ENCODE assay signal across 27 cellular contexts in the genomic region with DNA sequence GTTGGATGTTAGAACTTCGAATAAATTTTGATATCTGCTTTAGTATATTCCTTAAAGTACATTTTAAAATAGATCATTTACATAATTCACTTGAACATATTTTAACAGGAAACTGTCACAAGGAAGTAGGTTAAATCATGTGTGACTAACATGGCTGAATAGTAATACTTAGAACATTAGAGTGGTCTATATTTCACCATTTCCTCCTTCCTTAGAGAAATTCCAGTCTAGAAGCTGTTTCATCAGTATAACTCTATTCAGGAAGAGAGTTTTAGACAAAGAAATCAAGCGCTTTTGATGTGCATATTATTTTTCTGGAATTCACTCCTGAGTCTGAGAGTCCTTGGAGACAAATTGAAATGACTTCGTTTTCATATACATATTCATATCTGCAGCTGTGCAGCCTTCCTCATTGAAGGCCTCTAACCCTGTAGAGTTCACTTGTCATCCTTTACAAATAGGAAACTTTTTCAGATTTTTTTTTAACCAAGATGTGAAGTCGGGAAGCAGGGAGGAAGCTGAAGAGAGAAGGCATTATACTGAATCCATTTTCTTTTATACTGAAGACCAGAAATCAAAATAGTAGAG. TPM values are rescaled to one million over a fixed set of nuclear protein-coding genes. Genes with fewer than 3 reads are reported as not detected.
A peak's percentile ranks its signal among the peaks of the same experiment; 100 is the strongest.
DNase-seq lines count a peak whose midpoint lies in the region; ATAC-seq and TF ChIP-seq lines count a peak whose summit lies in the region.
"Had no signal": no experiment of that assay in that cellular context is flagged by ENCODE, and none has a peak within 500 bp of the region (broad histone marks: within the 10 kb centered on the region; RNA-seq: fewer than 3 reads in every experiment).

No MANE protein-coding gene starts in this region.

- DNase-seq in A673 (ENCODE audit: low spot score) (peak; percentile 64), HCEC 1CT (peak; percentile 8), memory B cell (ENCODE audit: low spot score in 2 of 2) (no peak), RWPE1 (ENCODE audit: low spot score) (no peak)
- DNase-seq in stimulated activated naive CD4-positive, alpha-beta T cell treated with Interleukin-2 at 50 U/mL for 16 hours (lab: John Stamatoyannopoulos, UW): no peak
- DNase-seq in stimulated activated naive CD8-positive, alpha-beta T cell treated with anti-CD3 and anti-CD28 coated beads, Interleukin-15, amount 100 ng/mL, for 72 hours: no peak
- DNase-seq: activated CD4-positive, alpha-beta T cell treated with anti-CD3 and anti-CD28 coated beads for 1 hour; activated CD8-positive, alpha-beta T cell treated with anti-CD3 and anti-CD28 coated beads, Interleukin-2, amount 10 ng/mL, durations not matched to agents 7 days and 5 days; activated gamma-delta T cell; activated T-cell treated with anti-CD3 and anti-CD28 coated beads for 4 hours; BE2C; DMS79 treated with DMSO at 0.1 percent for 48 hours; endodermal cell; NCI-H1436; NCI-H774; OCI-M1; psoas muscle; SHP77 treated with DMSO at 0.1 percent for 48 hours; stimulated activated CD4-positive, alpha-beta T cell treated with anti-CD3 and anti-CD28 coated beads, Interleukin-2, amount 100 ng/mL, for 24 hours; T-helper 1 cell had no signal

- H3K27ac Mint-ChIP-seq in memory B cell: peak overlapping the region; percentile 85
- no peak overlapping the region for H3K27ac Mint-ChIP-seq in stimulated activated naive CD8-positive, alpha-beta T cell treated with anti-CD3 and anti-CD28 coated beads, Interleukin-15, amount 100 ng/mL, for 72 hours
- H3K27ac Mint-ChIP-seq: activated CD8-positive, alpha-beta T cell treated with anti-CD3 and anti-CD28 coated beads, Interleukin-2, amount 10 ng/mL, durations not matched to agents 7 days and 5 days; endodermal cell had no signal

- peak overlapping the region; percentile 19 for H3K4me2 ChIP-seq in OCI-LY3 (ENCODE audit: low read length)

- BruUV-seq in A673 (replicated peaks; lab: Mats Ljungman, UMichigan): no TSS peak

- no peaks in the 10 kb centered on the region for H3K79me2 ChIP-seq in OCI-LY3 (ENCODE audit: low read length)

- H3K4me3 ChIP-seq in A673 (ENCODE audit: low read depth, low read length, poor library complexity, severe bottlenecking) (no peak overlapping the region), OCI-LY3 (ENCODE audit: low read length) (no peak overlapping the region)
- H3K4me3 ChIP-seq: breast epithelium, coronary artery, psoas muscle, suprapubic skin had no signal

- H3K27ac ChIP-seq in A673 (ENCODE audit: low read depth, low read length, poor library complexity, severe bottlenecking): peak overlapping the region; percentile 66
- no peak overlapping the region for H3K27ac ChIP-seq in OCI-LY3 (ENCODE audit: low read length)
- no peak overlapping the region for H3K27ac ChIP-seq in RWPE1
- H3K27ac ChIP-seq: breast epithelium, coronary artery, HL-60, psoas muscle, suprapubic skin had no signal

- H3K4me1 Mint-ChIP-seq in memory B cell: peaks cover 12% of the 10 kb centered on the region
- H3K4me1 Mint-ChIP-seq in stimulated activated naive CD8-positive, alpha-beta T cell treated with anti-CD3 and anti-CD28 coated beads, Interleukin-15, amount 100 ng/mL, for 72 hours: peaks cover 5% of the 10 kb centered on the region
- H3K4me1 Mint-ChIP-seq: endodermal cell had no signal

- no peak overlapping the region for H3K9ac ChIP-seq in OCI-LY3 (ENCODE audit: low read length)

- peak overlapping the region; percentile 24; the same call in 1 of the 2 replicates for H2AFZ ChIP-seq in OCI-LY3 (ENCODE audit: low read depth, low read length)

- H3K36me3 ChIP-seq in A673 (ENCODE audit: insufficient read depth, low read length, poor library complexity, severe bottlenecking) (no peaks in the 10 kb centered on the region), OCI-LY3 (replicated peaks; ENCODE audit: low read depth, low read length) (no peaks in the 10 kb centered on the region)
- H3K36me3 ChIP-seq: BE2C, breast epithelium had no signal

- H3K4me1 ChIP-seq in A673 (ENCODE audit: insufficient read depth, low read length, poor library complexity, severe bottlenecking) (peaks cover 16% of the 10 kb centered on the region), OCI-LY3 (ENCODE audit: low read length) (peaks cover 11% of the 10 kb centered on the region)
- H3K4me1 ChIP-seq: BE2C, breast epithelium, psoas muscle, suprapubic skin had no signal

- intact Hi-C loops in A673 (cut with micrococcal nuclease; ENCODE audit: unreplicated experiment): no loop called here

- H3K36me3 Mint-ChIP-seq in memory B cell: peaks cover 6% of the 10 kb centered on the region

- H3K27me3 ChIP-seq in A673 (replicated peaks; ENCODE audit: insufficient read depth, low read depth, low read length, poor library complexity): no peaks in the 10 kb centered on the region
- H3K27me3 ChIP-seq in OCI-LY3 (ENCODE audit: low read depth, low read length): no peaks in the 10 kb centered on the region
- H3K27me3 ChIP-seq: breast epithelium, suprapubic skin had no signal

- POLR2A ChIA-PET in A673 (lab: Charles Lee; ENCODE audit: low non-redundant PET): interaction anchor here (0.5 kb wide), 1 partner anchor 162 kb away, joined by 3 read pairs; no protein-coding TSS in a partner anchor
- POLR2A ChIA-PET in RWPE1 (lab: Yijun Ruan, JAX; ENCODE audit: low non-redundant PET): no interaction called here

- H3K9me3 ChIP-seq in A673 (ENCODE audit: low read depth, low read length, poor library complexity, severe bottlenecking) (peaks cover 10% of the 10 kb centered on the region), OCI-LY3 (ENCODE audit: insufficient read depth, low read length) (no peaks in the 10 kb centered on the region)
- H3K9me3 ChIP-seq: BE2C, breast epithelium, suprapubic skin had no signal

- H3K27me3 Mint-ChIP-seq in memory B cell: no peaks in the 10 kb centered on the region
- peaks cover 16% of the 10 kb centered on the region for H3K27me3 Mint-ChIP-seq in stimulated activated naive CD8-positive, alpha-beta T cell treated with anti-CD3 and anti-CD28 coated beads, Interleukin-15, amount 100 ng/mL, for 72 hours

- H3K9me3 Mint-ChIP-seq in memory B cell: peaks cover 4% of the 10 kb centered on the region
- H3K9me3 Mint-ChIP-seq in stimulated activated naive CD8-positive, alpha-beta T cell treated with anti-CD3 and anti-CD28 coated beads, Interleukin-15, amount 100 ng/mL, for 72 hours: peaks cover 7 to 20% of the 10 kb centered on the region in 2 donors

- H4K20me1 ChIP-seq in OCI-LY3 (ENCODE audit: insufficient read depth, low read length): no peaks in the 10 kb centered on the region

- peak overlapping the region; percentile 29 for H3K4me3 Mint-ChIP-seq in memory B cell
- H3K4me3 Mint-ChIP-seq in stimulated activated naive CD8-positive, alpha-beta T cell treated with anti-CD3 and anti-CD28 coated beads, Interleukin-15, amount 100 ng/mL, for 72 hours: no peak overlapping the region
- H3K4me3 Mint-ChIP-seq: activated CD8-positive, alpha-beta T cell treated with anti-CD3 and anti-CD28 coated beads, Interleukin-2, amount 10 ng/mL, durations not matched to agents 7 days and 5 days; endodermal cell; neural crest cell had no signal

- ATAC-seq in memory B cell (ENCODE audit: low read depth): peak; percentile 78
- ATAC-seq in esophagus mucosa: no peak
- no peak for ATAC-seq in stimulated activated naive CD8-positive, alpha-beta T cell treated with anti-CD3 and anti-CD28 coated beads, Interleukin-15, amount 100 ng/mL, for 72 hours
- ATAC-seq: activated CD8-positive, alpha-beta T cell treated with anti-CD3 and anti-CD28 coated beads, Interleukin-2, amount 10 ng/mL, durations not matched to agents 7 days and 5 days; psoas muscle had no signal

- CTCF ChIA-PET in A673 (lab: Charles Lee) (no interaction called here), RWPE1 (lab: Yijun Ruan, JAX) (no interaction called here)

- TF ChIP-seq CTCF in A673 (conservative IDR thresholded peaks at IDR 0.05; ENCODE audit: low read depth, low read length) (no peak), OCI-LY3 (IDR thresholded peaks at IDR 0.05; ENCODE audit: low read depth, low read length) (no peak), RWPE1 (conservative IDR thresholded peaks at IDR 0.05; ENCODE audit: low read depth) (no peak)

RNA-seq across cellular contexts. Expression of gene IRAK3, which starts 28.4 kb away (rescaled TPM):
- total RNA-seq in A673 (2021): 0.19 and 0.37 TPM in 2 replicates
- total RNA-seq in esophagus mucosa: 3.0 TPM

RNA-seq across cellular contexts. Expression of gene TMBIM4, which starts 47.6 kb away (rescaled TPM):
- total RNA-seq in A673 (2021): 61.8 and 62.1 TPM in 2 replicates
- total RNA-seq in esophagus mucosa: 55.0 TPM

Comparison
In these comparisons a context has a peak if more than half of its experiments do, and no peak if none do; other contexts are left out.
1. DNase-seq: peak in A673 (single experiment) and HCEC 1CT (single experiment); none in memory B cell (0 of 2), RWPE1 (single experiment), stimulated activated naive CD4-positive, alpha-beta T cell treated with Interleukin-2 at 50 U/mL for 16 hours (single experiment) and stimulated activated naive CD8-positive, alpha-beta T cell treated with anti-CD3 and anti-CD28 coated beads, Interleukin-15, amount 100 ng/mL, for 72 hours (0 of 2).